ENCODE assay signal across 11 cellular contexts in the genomic region with DNA sequence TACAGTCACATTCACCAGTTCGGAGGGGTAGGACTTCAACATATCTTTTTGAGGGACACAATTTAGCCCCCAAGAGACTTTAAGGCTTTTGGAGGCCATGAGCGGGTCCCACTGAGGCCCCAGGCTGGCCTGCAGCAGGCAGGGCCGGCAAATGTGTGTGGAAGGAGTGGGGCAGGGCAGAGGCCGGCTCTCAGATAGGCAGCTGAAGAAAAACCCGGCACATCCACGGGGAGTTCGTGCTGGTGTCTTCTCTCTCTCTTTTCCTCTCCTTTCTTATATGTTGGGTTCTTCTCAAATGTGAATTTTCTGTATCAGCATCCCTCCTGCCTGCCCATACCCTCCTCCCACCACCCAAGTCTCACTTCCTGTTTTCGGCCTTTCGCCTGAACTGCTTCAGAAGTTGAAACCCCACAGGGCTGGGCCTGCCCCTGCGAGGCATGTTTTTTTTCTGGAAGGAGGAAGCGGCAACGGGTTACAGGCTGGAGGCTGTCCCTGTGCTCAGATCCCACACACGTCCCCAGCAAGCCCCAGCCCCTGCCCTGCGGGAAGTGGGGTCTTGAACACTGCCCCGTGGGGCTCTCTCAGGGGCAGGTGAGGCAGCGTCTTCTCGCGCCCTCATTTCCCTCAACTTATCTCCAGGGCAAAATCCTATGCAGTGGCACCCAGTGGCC. TPM values are rescaled to one million over a fixed set of nuclear protein-coding genes. Genes with fewer than 3 reads are reported as not detected.
DNase-seq lines count a peak whose midpoint lies in the region; ATAC-seq and FAIRE-seq lines count a peak whose summit lies in the region.
"Had no signal": no experiment of that assay in that cellular context is flagged by ENCODE, and none has a peak within 500 bp of the region (broad histone marks: within the 10 kb centered on the region; RNA-seq: fewer than 3 reads in every experiment).

No MANE protein-coding gene starts in this region.

- FAIRE-seq in HTR-8/SVneo (lab: Jason Lieb, UNC) = no peak
- FAIRE-seq: A204.1 had no signal

- peak overlapping the region; percentile 86 for H3K27ac Mint-ChIP-seq in activated CD4-positive, alpha-beta T cell treated with anti-CD3 and anti-CD28 coated beads for 36 hours

- DNase-seq in activated CD4-positive, alpha-beta T cell treated with anti-CD3 and anti-CD28 coated beads for 36 hours = peak; percentile 50
- no peak for DNase-seq in activated CD4-positive, alpha-beta T cell treated with anti-CD3 and anti-CD28 coated beads, Interleukin-2, amount 50 U/mL, for 4 hours
- peak; percentile 96 for DNase-seq in RPMI8226
- DNase-seq in right cardiac atrium = peak; percentile 44 to 74 (median 63)
- DNase-seq in HTR-8/SVneo (ENCODE audit: insufficient read length, low spot score) = no peak
- no peak for DNase-seq in SK-N-DZ (ENCODE audit: low spot score)
- no peak for DNase-seq in cerebellar nuclear complex (lab: John Stamatoyannopoulos, UW)

- no peak overlapping the region for H3K27ac ChIP-seq in right cardiac atrium (ENCODE audit: low read length)
- H3K27ac ChIP-seq: epithelial cell of prostate had no signal

- no peaks in the 10 kb centered on the region for H3K4me1 ChIP-seq in right cardiac atrium (ENCODE audit: control insufficient read depth, insufficient read depth, low read length)

- no peak overlapping the region for H3K4me3 ChIP-seq in right cardiac atrium (ENCODE audit: low read length)

- 69% methylated on average over 18 of the region's 18 CpGs for WGBS in right cardiac atrium

- CTCF ChIA-PET in activated CD4-positive, alpha-beta T cell treated with anti-CD3 and anti-CD28 coated beads for 36 hours (lab: Charles Lee) = no interaction called here

- H3K9me3 Mint-ChIP-seq in activated CD4-positive, alpha-beta T cell treated with anti-CD3 and anti-CD28 coated beads for 36 hours (ENCODE audit: low read depth) = no peaks in the 10 kb centered on the region

- ATAC-seq in activated CD4-positive, alpha-beta T cell treated with anti-CD3 and anti-CD28 coated beads for 36 hours = no peak
- ATAC-seq in HG02852 (IDR thresholded peaks at IDR 0.05; ENCODE audit: unreplicated experiment) (peak; percentile 54), right cardiac atrium (peak; percentile 19 to 47)
- ATAC-seq: Panc1 had no signal

- H3K27me3 ChIP-seq in right cardiac atrium (ENCODE audit: control insufficient read depth, insufficient read depth) = no peaks in the 10 kb centered on the region

- H3K4me3 Mint-ChIP-seq in activated CD4-positive, alpha-beta T cell treated with anti-CD3 and anti-CD28 coated beads for 36 hours = no peak overlapping the region

- no peaks in the 10 kb centered on the region for H3K9me3 ChIP-seq in right cardiac atrium (ENCODE audit: control insufficient read depth, low read length)

- no peaks in the 10 kb centered on the region for H3K36me3 Mint-ChIP-seq in activated CD4-positive, alpha-beta T cell treated with anti-CD3 and anti-CD28 coated beads for 36 hours (ENCODE audit: low read depth)

- H3K27me3 Mint-ChIP-seq in activated CD4-positive, alpha-beta T cell treated with anti-CD3 and anti-CD28 coated beads for 36 hours = no peaks in the 10 kb centered on the region

- peaks cover 43% of the 10 kb centered on the region for H3K4me1 Mint-ChIP-seq in activated CD4-positive, alpha-beta T cell treated with anti-CD3 and anti-CD28 coated beads for 36 hours

- POLR2A ChIA-PET in activated CD4-positive, alpha-beta T cell treated with anti-CD3 and anti-CD28 coated beads for 36 hours (lab: Charles Lee) = no interaction called here

- intact Hi-C loops in activated CD4-positive, alpha-beta T cell treated with anti-CD3 and anti-CD28 coated beads for 36 hours (cut with DNase I, micrococcal nuclease) = loop anchor here (5.0 kb wide), 3 partner anchors 176 to 356 kb away; a partner anchor contains a TSS
- intact Hi-C loops in right cardiac atrium (cut with DNase I) = no loop called here

RNA-seq across cellular contexts. Expression of a gene that starts 9.8 kb away (rescaled TPM):
- total RNA-seq in activated CD4-positive, alpha-beta T cell treated with anti-CD3 and anti-CD28 coated beads for 36 hours = not detected
- not detected for total RNA-seq in right cardiac atrium
- polyA plus RNA-seq in right cardiac atrium = not detected
- polyA plus RNA-seq in SK-N-DZ (2014; cell fraction: cytosol; rRNA removed) = not detected in 2 replicates
- polyA plus RNA-seq in SK-N-DZ (2014; cell fraction: nucleus; rRNA removed) = not detected in 2 replicates

RNA-seq across cellular contexts. Expression of a gene that starts 51.2 kb away (rescaled TPM):
- 10 to 100 TPM; 30.7 to 32.9 TPM for total RNA-seq in activated CD4-positive, alpha-beta T cell treated with anti-CD3 and anti-CD28 coated beads for 36 hours
- total RNA-seq in right cardiac atrium = 10 to 100 TPM in 2 of 4 donors, 1 to 10 TPM in 2; 6.8 to 15.2 (median 8.9) TPM
- 2.6 TPM for polyA plus RNA-seq in right cardiac atrium
- polyA plus RNA-seq in SK-N-DZ (2014; cell fraction: cytosol; rRNA removed) = 4.3 and 6.2 TPM in 2 replicates
- 3.1 and 3.9 TPM in 2 replicates for polyA plus RNA-seq in SK-N-DZ (2014; cell fraction: nucleus; rRNA removed)

Comparison
In these comparisons a context has a peak if more than half of its experiments do, and no peak if none do; other contexts are left out.
1. DNase-seq: peak in activated CD4-positive, alpha-beta T cell treated with anti-CD3 and anti-CD28 coated beads for 36 hours (single experiment), RPMI8226 (single experiment) and right cardiac atrium (3 of 3); none in activated CD4-positive, alpha-beta T cell treated with anti-CD3 and anti-CD28 coated beads, Interleukin-2, amount 50 U/mL, for 4 hours (0 of 2), HTR-8/SVneo (single experiment), SK-N-DZ (single experiment) and cerebellar nuclear complex (0 of 2).
2. intact Hi-C loops: an anchor here in activated CD4-positive, alpha-beta T cell treated with anti-CD3 and anti-CD28 coated beads for 36 hours (5.0 kb wide); none called in right cardiac atrium.